ENCODE assay signal across 31 cellular contexts in the genomic region with DNA sequence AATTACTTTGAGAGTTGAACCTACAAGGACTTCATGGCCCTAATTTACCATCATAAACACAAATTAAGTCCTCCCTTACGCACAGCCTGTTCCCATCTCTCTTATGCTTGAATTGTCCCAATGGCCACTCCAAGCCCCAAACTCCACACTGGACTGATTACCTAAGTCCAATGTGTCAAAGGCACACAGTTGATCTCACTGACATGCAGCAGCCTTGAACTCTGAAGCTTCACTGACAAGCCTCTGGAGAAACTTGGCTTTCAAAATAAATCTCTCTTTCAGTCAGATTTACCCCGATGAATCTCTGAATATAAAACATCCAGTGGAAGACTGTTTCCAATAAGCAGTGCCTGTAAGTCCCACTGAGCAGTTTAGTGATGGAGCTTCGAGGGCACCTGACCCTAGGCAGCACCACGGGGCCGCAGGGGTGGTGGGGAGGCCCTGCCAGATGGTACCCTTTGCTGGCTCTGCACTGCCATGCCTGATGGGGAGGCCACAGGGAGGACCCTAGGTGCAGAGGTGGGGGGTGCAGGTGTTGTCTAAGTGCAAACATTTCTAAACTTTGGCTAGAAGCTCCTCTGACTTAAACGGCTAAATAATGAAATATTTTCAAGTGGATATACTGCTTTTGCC. TPM values are rescaled to one million over a fixed set of nuclear protein-coding genes. Genes with fewer than 3 reads are reported as not detected.
"Had no signal": no experiment of that assay in that cellular context is flagged by ENCODE, and none has a peak within 500 bp of the region (broad histone marks: within the 10 kb centered on the region; RNA-seq: fewer than 3 reads in every experiment).

No MANE protein-coding gene starts in this region.

- H3K27me3 ChIP-seq: neural progenitor cell, right atrium auricular region, sigmoid colon, stomach, thyroid gland, vagina had no signal

- ATAC-seq: gastrocnemius medialis; left colon; left ventricle myocardium superior; mucosa of descending colon; stimulated activated effector memory CD8-positive, alpha-beta T cell treated with anti-CD3 and anti-CD28 coated beads, Interleukin-12 subunit alpha, Interleukin-12 subunit beta, amount 100 ng/mL, for 72 hours had no signal

- H3K4me3 ChIP-seq: dorsolateral prefrontal cortex, gastrocnemius medialis, mucosa of descending colon, neural progenitor cell, prostate gland, right atrium auricular region, sigmoid colon, stomach, thyroid gland, vagina had no signal

- DNase-seq: dorsolateral prefrontal cortex; effector CD4-positive, alpha-beta T cell; foreskin fibroblast; gastrocnemius medialis; immature natural killer cell; islet precursor cell; kidney glomerular epithelial cell; left colon; left ventricle myocardium superior; mesenchymal stem cell; mucosa of descending colon; naive B cell; sigmoid colon; stimulated activated CD4-positive, alpha-beta T cell treated with anti-CD3 and anti-CD28 coated beads, Interleukin-2, amount 100 ng/mL, for 24 hours; stimulated activated CD4-positive, alpha-beta T cell treated with anti-CD3 and anti-CD28 coated beads, Interleukin-4, amount 100 ng/mL, for 24 hours; stimulated activated naive CD4-positive, alpha-beta T cell treated with Interleukin-2 at 50 U/mL for 16 hours; stomach; thyroid gland; trophoblast cell had no signal

- H3K27ac ChIP-seq: dorsolateral prefrontal cortex, gastrocnemius medialis, neural progenitor cell, prostate gland, right atrium auricular region, sigmoid colon, stomach, thyroid gland, vagina had no signal

- H3K36me3 ChIP-seq: gastrocnemius medialis, neural progenitor cell, prostate gland, right atrium auricular region, sigmoid colon, stomach, thyroid gland, vagina had no signal

- H3K4me1 Mint-ChIP-seq: immature natural killer cell, nephron had no signal

- H3K9me3 ChIP-seq: gastrocnemius medialis, mucosa of descending colon, prostate gland, thyroid gland had no signal

- H3K27ac Mint-ChIP-seq: immature natural killer cell; mesothelial cell of epicardium; naive B cell; nephron; neural progenitor cell; stimulated activated effector memory CD8-positive, alpha-beta T cell treated with anti-CD3 and anti-CD28 coated beads, Interleukin-12 subunit alpha, Interleukin-12 subunit beta, amount 100 ng/mL, for 72 hours had no signal

- H3K4me1 ChIP-seq: gastrocnemius medialis, neural progenitor cell, prostate gland, right atrium auricular region, sigmoid colon, thyroid gland, vagina had no signal

- H3K36me3 Mint-ChIP-seq: mesothelial cell of epicardium, neural progenitor cell had no signal

- H3K4me3 Mint-ChIP-seq: immature natural killer cell; mesothelial cell of epicardium; naive B cell; nephron; neural progenitor cell; stimulated activated effector memory CD8-positive, alpha-beta T cell treated with anti-CD3 and anti-CD28 coated beads, Interleukin-12 subunit alpha, Interleukin-12 subunit beta, amount 100 ng/mL, for 72 hours had no signal

RNA-seq across cellular contexts. Expression of a gene that starts 3.3 kb away (rescaled TPM):
- total RNA-seq: glomerular endothelial cell, left ventricle myocardium superior, lung microvascular endothelial cell, osteoblast, right atrium auricular region, sigmoid colon, skeletal muscle tissue, stomach, subcutaneous adipose tissue, vagina had no signal
